Comparison of ENCODE assay signal across 22 cellular contexts in the genomic region with DNA sequence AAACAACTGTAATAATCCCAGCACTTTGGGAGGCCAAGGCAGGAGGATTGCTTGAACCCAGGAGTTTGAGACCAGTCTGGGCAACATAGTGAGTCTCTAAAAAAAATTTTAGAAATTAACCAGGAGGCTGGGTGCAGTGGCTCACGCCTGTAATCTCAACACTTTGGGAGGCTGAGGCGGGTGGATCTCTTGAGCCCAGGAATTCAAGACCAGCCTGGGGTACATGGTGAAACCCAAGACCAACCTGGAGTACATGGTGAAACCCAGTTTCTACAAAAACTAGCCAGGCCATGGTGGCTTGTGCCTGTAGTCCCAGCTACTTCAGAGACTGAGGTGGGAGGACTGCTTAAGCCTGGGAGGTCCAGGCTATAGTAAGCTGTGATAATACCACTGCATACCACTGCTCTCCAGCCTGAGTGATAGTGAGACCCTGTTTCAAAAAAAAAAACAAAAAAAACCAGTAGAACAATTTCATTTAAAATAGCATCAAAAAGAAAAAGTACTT. TPM values are rescaled to one million over a fixed set of nuclear protein-coding genes. Genes with fewer than 3 reads are reported as not detected.
DNase-seq lines count a peak whose midpoint lies in the region; ATAC-seq, FAIRE-seq and TF ChIP-seq lines count a peak whose summit lies in the region.
"Had no signal": no experiment of that assay in that cellular context is flagged by ENCODE, and none has a peak within 500 bp of the region (broad histone marks: within the 10 kb centered on the region; RNA-seq: fewer than 3 reads in every experiment).

No MANE protein-coding gene starts in this region.

- H3K4ac ChIP-seq in trophoblast cell (ENCODE audit: low read depth, low read length) = peak overlapping the region; percentile 93

- H3K79me2 ChIP-seq in K562 (ENCODE audit: control insufficient read depth, insufficient read depth, low read length) = peaks cover 80% of the 10 kb centered on the region
- peaks cover 10% of the 10 kb centered on the region for H3K79me2 ChIP-seq in trophoblast cell (ENCODE audit: control insufficient read depth, insufficient read depth, low read length, poor library complexity)

- H2AFZ ChIP-seq in K562 (ENCODE audit: low read depth, low read length) = no peak overlapping the region
- H2AFZ ChIP-seq in trophoblast cell (ENCODE audit: insufficient read depth, low read length, poor library complexity) = no peak overlapping the region
- H2AFZ ChIP-seq: GM23248 had no signal

- H2BK120ac ChIP-seq in trophoblast cell (ENCODE audit: insufficient read depth, low read length, poor library complexity) = no peak overlapping the region

- H3K4me2 ChIP-seq in K562 (ENCODE audit: insufficient read depth, low read length) (no peak overlapping the region), trophoblast cell (ENCODE audit: low read length) (no peak overlapping the region)
- H3K4me2 ChIP-seq: A549; BLaER1 treated with 17β-estradiol and CSF1 and Interleukin-3, amounts not matched to agents 10 nM and 100 nM had no signal

- POLR2A ChIA-PET in K562 (lab: Yijun Ruan, JAX) = interaction anchor here (0.6 to 5.9 kb wide), 5 partner anchors 9 to 57 kb away, joined by 3 to 37 read pairs (median 6); no protein-coding TSS in a partner anchor

- H3K14ac ChIP-seq in trophoblast cell (ENCODE audit: low read length) = no peak overlapping the region

- BruUV-seq in K562 (replicated peaks; lab: Mats Ljungman, UMichigan) = no TSS peak

- intact Hi-C loops in K562 (cut with micrococcal nuclease) = no loop called here

- H3K27ac ChIP-seq in K562 (ENCODE audit: extremely low read depth, low read depth, low read length) (no peak overlapping the region), trophoblast cell (ENCODE audit: low read depth, low read length) (no peak overlapping the region)
- H3K27ac ChIP-seq: A549; BLaER1 treated with 17β-estradiol and CSF1 and Interleukin-3, amounts not matched to agents 10 nM and 100 nM; GM23248 had no signal

- CTCF ChIA-PET in K562 (lab: Yijun Ruan, JAX; ENCODE audit: low intra/inter-chr PET ratio) = interaction anchor here (0.6 to 0.7 kb wide), 2 partner anchors 23 to 1822 kb away, joined by 3 read pairs; no protein-coding TSS in a partner anchor

- peak overlapping the region in 1 of 2 experiments; percentile 7; a peak in 1 of 4 replicates for H3K9ac ChIP-seq in K562 (ENCODE audit: insufficient read depth in 1 of 2, low read depth in 2 of 2, low read length in 2 of 2)
- no peak overlapping the region for H3K9ac ChIP-seq in trophoblast cell (ENCODE audit: low read length)
- H3K9ac ChIP-seq: BLaER1 treated with 17β-estradiol and CSF1 and Interleukin-3, amounts not matched to agents 10 nM and 100 nM; GM23248 had no signal

- no peaks in the 10 kb centered on the region for H3K79me1 ChIP-seq in trophoblast cell (ENCODE audit: low read length)

- no peak for TF ChIP-seq EP300 in K562 (IDR thresholded peaks at IDR 0.05; ENCODE audit: low read length)

- H3K27me3 Mint-ChIP-seq in activated T-cell treated with anti-CD3 and anti-CD28 coated beads, Interleukin-2, amount 50 U/mL, for 72 hours (ENCODE audit: low read depth) = no peaks in the 10 kb centered on the region
- H3K27me3 Mint-ChIP-seq in T-helper 2 cell treated with Interferon-gamma antibody and Interleukin-4, amounts not matched to agents 5 μg/mL and 100 μg/mL, for 36 hours (ENCODE audit: low read depth) = no peaks in the 10 kb centered on the region
- H3K27me3 Mint-ChIP-seq: CD4-positive, alpha-beta memory T cell had no signal

- H3K9me1 ChIP-seq in K562 (ENCODE audit: control insufficient read depth, insufficient read depth, low read length) = no peaks in the 10 kb centered on the region

- H3K4me1 ChIP-seq in K562 (replicated peaks in 1 of 2; ENCODE audit: control insufficient read depth in 2 of 2, insufficient read depth in 2 of 2, low read length in 2 of 2) = peaks cover 18 to 22% of the 10 kb centered on the region in 2 experiments
- peaks cover 5 to 12% of the 10 kb centered on the region in 2 experiments for H3K4me1 ChIP-seq in trophoblast cell (ENCODE audit: control insufficient read depth in 1 of 2, insufficient read depth in 2 of 2, low read length in 2 of 2)
- H3K4me1 ChIP-seq: BE2C had no signal

- H3K9me3 Mint-ChIP-seq in activated T-cell treated with anti-CD3 and anti-CD28 coated beads, Interleukin-2, amount 50 U/mL, for 72 hours = no peaks in the 10 kb centered on the region
- H3K9me3 Mint-ChIP-seq in T-helper 2 cell treated with Interferon-gamma antibody and Interleukin-4, amounts not matched to agents 5 μg/mL and 100 μg/mL, for 36 hours = no peaks in the 10 kb centered on the region
- H3K9me3 Mint-ChIP-seq: CD4-positive, alpha-beta memory T cell had no signal

- H3K4me3 ChIP-seq in K562 = no peak overlapping the region
- no peak overlapping the region for H3K4me3 ChIP-seq in trophoblast cell (ENCODE audit: low read depth, low read length)
- H3K4me3 ChIP-seq: A549; BLaER1 treated with 17β-estradiol and CSF1 and Interleukin-3, amounts not matched to agents 10 nM and 100 nM; GM23248 had no signal

- no peak overlapping the region for H2BK5ac ChIP-seq in trophoblast cell (ENCODE audit: low read depth, low read length, poor library complexity)

- TF ChIP-seq CTCF in K562 (IDR thresholded peaks at IDR 0.05 in 2 of 3, conservative IDR thresholded peaks at IDR 0.05 in 1 of 3; ENCODE audit: insufficient read depth in 2 of 3, low read depth in 1 of 3, low read length in 3 of 3) = no peak

- peaks cover 15% of the 10 kb centered on the region for H4K20me1 ChIP-seq in K562 (replicated peaks; ENCODE audit: control insufficient read depth, insufficient read depth, low read length)

- H3K9me3 ChIP-seq in K562 (replicated peaks; ENCODE audit: control insufficient read depth, insufficient read depth, low read depth, low read length) (no peaks in the 10 kb centered on the region), trophoblast cell (ENCODE audit: insufficient read depth, low read depth, low read length) (no peaks in the 10 kb centered on the region)
- H3K9me3 ChIP-seq: A549; BE2C; BLaER1 treated with 17β-estradiol and CSF1 and Interleukin-3, amounts not matched to agents 10 nM and 100 nM had no signal

- no peak overlapping the region for H4K91ac ChIP-seq in trophoblast cell (ENCODE audit: low read depth, low read length)

- in situ Hi-C loops in K562 (cut with MboI) = no loop called here

- no peaks in the 10 kb centered on the region for H3K36me3 ChIP-seq in K562 (ENCODE audit: control insufficient read depth, insufficient read depth, low read length)
- no peaks in the 10 kb centered on the region for H3K36me3 ChIP-seq in trophoblast cell (ENCODE audit: control insufficient read depth in 1 of 2, insufficient read depth in 2 of 2, low read length in 2 of 2)
- H3K36me3 ChIP-seq: BE2C had no signal

- no peak for TF ChIP-seq RAD21 in K562 (CRISPR knock-in tag; conservative IDR thresholded peaks at IDR 0.05 in 1 of 2, IDR thresholded peaks at IDR 0.05 in 1 of 2)

- no peak for DNase-seq in activated T-cell treated with anti-CD3 and anti-CD28 coated beads, Interleukin-2, amount 50 U/mL, for 72 hours
- no peak for DNase-seq in activated T-cell treated with anti-CD3 and anti-CD28 coated beads, Interleukin-2, amount 50 U/mL, for 1 hour
- no peak for DNase-seq in K562 (ENCODE audit: extremely low read depth in 1 of 4, low spot score in 3 of 4)
- DNase-seq in trophoblast cell = no peak
- DNase-seq in T-helper 2 cell treated with Interferon-gamma antibody and Interleukin-4, amounts not matched to agents 5 μg/mL and 100 μg/mL, for 36 hours (ENCODE audit: low spot score) = no peak
- no peak for DNase-seq in NCI-H345 (lab: John Stamatoyannopoulos, UW)
- DNase-seq: 8988T; ACHN; AML-193; BE2C; Calu3; CD4-positive, alpha-beta memory T cell; COR-L47; DMS53; DMS79 treated with DMSO at 0.1 percent for 48 hours; GM23248; H7; HCEC 1CT had no signal

- peak overlapping the region; percentile 86 for H3K18ac ChIP-seq in trophoblast cell (ENCODE audit: low read length)

- H3K27me3 ChIP-seq in K562 (ENCODE audit: control insufficient read depth in 2 of 2, insufficient read depth in 2 of 2, low read length in 2 of 2) (no peaks in the 10 kb centered on the region; a peak in 1 of 5 replicates), trophoblast cell (ENCODE audit: insufficient read depth, low read length) (no peaks in the 10 kb centered on the region)
- H3K27me3 ChIP-seq: BE2C; BLaER1 treated with 17β-estradiol and CSF1 and Interleukin-3, amounts not matched to agents 10 nM and 100 nM had no signal

- no peak overlapping the region for H2BK12ac ChIP-seq in trophoblast cell (ENCODE audit: low read length)

- no peak for ATAC-seq in activated T-cell treated with anti-CD3 and anti-CD28 coated beads, Interleukin-2, amount 50 U/mL, for 72 hours (replicated peaks in 1 of 2)
- peak; percentile 37 for ATAC-seq in K562
- ATAC-seq: A549 had no signal

- H3K23ac ChIP-seq in trophoblast cell (ENCODE audit: low read length) = no peak overlapping the region

- peak overlapping the region; percentile 18 for H4K12ac ChIP-seq in trophoblast cell (ENCODE audit: low read depth, low read length)

- H3K36me3 Mint-ChIP-seq in activated T-cell treated with anti-CD3 and anti-CD28 coated beads, Interleukin-2, amount 50 U/mL, for 72 hours (ENCODE audit: insufficient read depth in 2 of 2) = no peaks in the 10 kb centered on the region
- no peaks in the 10 kb centered on the region for H3K36me3 Mint-ChIP-seq in T-helper 2 cell treated with Interferon-gamma antibody and Interleukin-4, amounts not matched to agents 5 μg/mL and 100 μg/mL, for 36 hours (ENCODE audit: low read depth)
- H3K36me3 Mint-ChIP-seq: CD4-positive, alpha-beta memory T cell had no signal

- no peak overlapping the region for H4K8ac ChIP-seq in trophoblast cell (ENCODE audit: low read depth, low read length)

- TF ChIP-seq POLR2A in K562 (conservative IDR thresholded peaks at IDR 0.05) = no peak

- peaks cover 11% of the 10 kb centered on the region for H3K4me1 Mint-ChIP-seq in activated T-cell treated with anti-CD3 and anti-CD28 coated beads, Interleukin-2, amount 50 U/mL, for 72 hours (ENCODE audit: low read depth)
- peaks cover 5% of the 10 kb centered on the region for H3K4me1 Mint-ChIP-seq in T-helper 2 cell treated with Interferon-gamma antibody and Interleukin-4, amounts not matched to agents 5 μg/mL and 100 μg/mL, for 36 hours (ENCODE audit: low read depth)

- H3K4me3 Mint-ChIP-seq in activated T-cell treated with anti-CD3 and anti-CD28 coated beads, Interleukin-2, amount 50 U/mL, for 72 hours = no peak overlapping the region
- no peak overlapping the region for H3K4me3 Mint-ChIP-seq in T-helper 2 cell treated with Interferon-gamma antibody and Interleukin-4, amounts not matched to agents 5 μg/mL and 100 μg/mL, for 36 hours
- H3K4me3 Mint-ChIP-seq: CD4-positive, alpha-beta memory T cell had no signal

- FAIRE-seq in K562 (lab: Jason Lieb, UNC) = no peak
- FAIRE-seq: A549, GM12892, H1 had no signal

- H3K27ac Mint-ChIP-seq in activated T-cell treated with anti-CD3 and anti-CD28 coated beads, Interleukin-2, amount 50 U/mL, for 72 hours = peak overlapping the region; percentile 65
- no peak overlapping the region for H3K27ac Mint-ChIP-seq in T-helper 2 cell treated with Interferon-gamma antibody and Interleukin-4, amounts not matched to agents 5 μg/mL and 100 μg/mL, for 36 hours

- H2AK5ac ChIP-seq in trophoblast cell (ENCODE audit: low read length) = no peak overlapping the region

- WGBS in K562 (ENCODE audit: insufficient coverage, low coverage, missing lambda C conversion rate) = 93% methylated on average over 2 of the region's 2 CpGs
- WGBS in trophoblast cell (ENCODE audit: extremely low coverage, insufficient coverage, insufficient read length) = no CpG with 5 or more reads among the region's 2 CpGs

RNA-seq across cellular contexts. Expression of a gene that starts 11.2 kb away (rescaled TPM):
- 10 to 100 TPM; 60.4 to 63.1 TPM for total RNA-seq in activated T-cell treated with anti-CD3 and anti-CD28 coated beads, Interleukin-2, amount 50 U/mL, for 72 hours
- 856 and 1,421 TPM in 2 replicates for total RNA-seq in K562 (2011; cell fraction: chromatin; rRNA removed; ENCODE audit: low replicate concordance)
- total RNA-seq in K562 (2011; cell fraction: nucleolus; rRNA removed) = 627 and 658 TPM in 2 replicates
- total RNA-seq in K562 (2011; cell fraction: nucleoplasm; rRNA removed) = 567 and 576 TPM in 2 replicates
- 103 and 117 TPM in 2 replicates for total RNA-seq in K562 (2014; rRNA removed)
- 62.3 and 63.7 TPM in 2 replicates for total RNA-seq in K562 (2014; rRNA removed; fragmentation: Illumina TruSeq; extraction: Trizol)
- total RNA-seq in K562 (2015; rRNA removed; fragmentation: Illumina TruSeq; extraction: Trizol) = 75.3 and 82.5 TPM in 2 replicates
- total RNA-seq in K562 (2021) = 173 and 187 TPM in 2 replicates
- polyA plus RNA-seq in K562 (2011; rRNA removed) = 84.7 and 128 TPM in 2 replicates
- 76.2 and 84.4 TPM in 2 replicates for polyA plus RNA-seq in K562 (2011; cell fraction: cytosol; rRNA removed)
- polyA plus RNA-seq in K562 (2011; cell fraction: nucleus; rRNA removed) = 448 and 556 TPM in 2 replicates
- polyA plus RNA-seq in K562 (2012) = 142 and 181 TPM in 2 replicates
- 124 and 127 TPM in 2 replicates for polyA plus RNA-seq in K562 (2014; fragmentation: Illumina TruSeq; extraction: Trizol)
- 10 to 100 TPM in 1 of 2 experiments, 1 to 10 TPM in 1; 7.3 to 11.1 TPM for polyA plus RNA-seq in K562 (2014; fragmentation: Nextera tagmentation; extraction: Ambion mirVana)
- polyA plus RNA-seq in K562 (2014; rRNA removed) = 116 and 125 TPM in 2 replicates
- polyA minus RNA-seq in K562 (2011; rRNA and poly(A)+ RNA removed) = 160 and 176 TPM in 2 replicates
- 98.9 and 161 TPM in 2 replicates for polyA minus RNA-seq in K562 (2011; cell fraction: cytosol; rRNA and poly(A)+ RNA removed)
- 188 and 253 TPM in 2 replicates for polyA minus RNA-seq in K562 (2011; cell fraction: nucleus; rRNA and poly(A)+ RNA removed)
- polyA plus RNA-seq in trophoblast cell (2013) = 29.7 and 32.4 TPM in 2 replicates

RNA-seq across cellular contexts. Expression of a gene that starts 11.4 kb away (rescaled TPM):
- total RNA-seq in activated T-cell treated with anti-CD3 and anti-CD28 coated beads, Interleukin-2, amount 50 U/mL, for 72 hours = 10 to 100 TPM; 19.8 to 21.0 TPM
- 63.6 and 66.4 TPM in 2 replicates for total RNA-seq in K562 (2011; cell fraction: chromatin; rRNA removed; ENCODE audit: low replicate concordance)
- 39.3 and 45.4 TPM in 2 replicates for total RNA-seq in K562 (2011; cell fraction: nucleolus; rRNA removed)
- total RNA-seq in K562 (2011; cell fraction: nucleoplasm; rRNA removed) = 59.8 and 84.4 TPM in 2 replicates
- total RNA-seq in K562 (2014; rRNA removed) = 71.4 and 89.3 TPM in 2 replicates
- total RNA-seq in K562 (2014; rRNA removed; fragmentation: Illumina TruSeq; extraction: Trizol) = 58.1 and 64.4 TPM in 2 replicates
- 70.6 and 75.9 TPM in 2 replicates for total RNA-seq in K562 (2015; rRNA removed; fragmentation: Illumina TruSeq; extraction: Trizol)
- 122 and 123 TPM in 2 replicates for total RNA-seq in K562 (2021)
- polyA plus RNA-seq in K562 (2011; rRNA removed) = 187 and 200 TPM in 2 replicates
- 97.0 and 115 TPM in 2 replicates for polyA plus RNA-seq in K562 (2011; cell fraction: cytosol; rRNA removed)
- 51.6 and 70.0 TPM in 2 replicates for polyA plus RNA-seq in K562 (2011; cell fraction: nucleus; rRNA removed)
- polyA plus RNA-seq in K562 (2012) = 105 and 162 TPM in 2 replicates
- polyA plus RNA-seq in K562 (2014; fragmentation: Illumina TruSeq; extraction: Trizol) = 181 and 250 TPM in 2 replicates
- polyA plus RNA-seq in K562 (2014; fragmentation: Nextera tagmentation; extraction: Ambion mirVana) = 10 to 100 TPM; 19.5 to 22.8 TPM
- polyA plus RNA-seq in K562 (2014; rRNA removed) = 136 and 161 TPM in 2 replicates
- 89.0 and 94.5 TPM in 2 replicates for polyA minus RNA-seq in K562 (2011; rRNA and poly(A)+ RNA removed)
- 44.9 and 53.1 TPM in 2 replicates for polyA minus RNA-seq in K562 (2011; cell fraction: cytosol; rRNA and poly(A)+ RNA removed)
- 14.3 and 25.0 TPM in 2 replicates for polyA minus RNA-seq in K562 (2011; cell fraction: nucleus; rRNA and poly(A)+ RNA removed)
- 42.7 and 45.7 TPM in 2 replicates for polyA plus RNA-seq in trophoblast cell (2013)
